15 cellular contexts compared by ENCODE assay signal in genomic region chr16:28880955-28881354, GRCh38. TPM values are rescaled to one million over a fixed set of nuclear protein-coding genes. Genes with fewer than 3 reads are reported as not detected.
DNase-seq lines count a peak whose midpoint lies in the region; ATAC-seq, FAIRE-seq and TF ChIP-seq lines count a peak whose summit lies in the region.
"Had no signal": no experiment of that assay in that cellular context is flagged by ENCODE, and none has a peak within 500 bp of the region (broad histone marks: within the 10 kb centered on the region; RNA-seq: fewer than 3 reads in every experiment).

No MANE protein-coding gene starts in this region.

- H3K4me2 ChIP-seq in A549: no peak overlapping the region

- H3K4me3 Mint-ChIP-seq in Caco-2 (ENCODE audit: unreplicated experiment) (peak overlapping the region; percentile 89), memory B cell (peak overlapping the region; percentile 83)
- peak overlapping the region; percentile 90 for H3K4me3 Mint-ChIP-seq in activated CD8-positive, alpha-beta T cell treated with anti-CD3 and anti-CD28 coated beads for 36 hours

- ATAC-seq in A549: no peak
- no peak for ATAC-seq in activated CD8-positive, alpha-beta T cell treated with anti-CD3 and anti-CD28 coated beads for 36 hours
- ATAC-seq in memory B cell (ENCODE audit: low read depth): no peak
- no peak for ATAC-seq in HG02884 (IDR thresholded peaks at IDR 0.05; ENCODE audit: unreplicated experiment)

- BruUV-seq in Caco-2 (replicated peaks; lab: Mats Ljungman, UMichigan): no TSS peak

- peaks cover 20% of the 10 kb centered on the region for H3K36me3 Mint-ChIP-seq in Caco-2 (ENCODE audit: insufficient read depth, unreplicated experiment)
- H3K36me3 Mint-ChIP-seq in activated CD8-positive, alpha-beta T cell treated with anti-CD3 and anti-CD28 coated beads for 36 hours (ENCODE audit: low read depth): no peaks in the 10 kb centered on the region
- no peaks in the 10 kb centered on the region for H3K36me3 Mint-ChIP-seq in memory B cell

- H3K27me3 Mint-ChIP-seq in Caco-2 (ENCODE audit: insufficient read depth, unreplicated experiment) (no peaks in the 10 kb centered on the region), memory B cell (peaks cover 17% of the 10 kb centered on the region)
- peaks cover 10% of the 10 kb centered on the region for H3K27me3 Mint-ChIP-seq in activated CD8-positive, alpha-beta T cell treated with anti-CD3 and anti-CD28 coated beads for 36 hours

- intact Hi-C loops in Caco-2 (cut with micrococcal nuclease; ENCODE audit: unreplicated experiment): loop anchor here (1.0 to 2.0 kb wide), 2 partner anchors 35 to 64 kb away; partner anchors contain the start of gene TUFM
- intact Hi-C loops in activated CD8-positive, alpha-beta T cell treated with anti-CD3 and anti-CD28 coated beads for 36 hours (cut with micrococcal nuclease): no loop called here

- TF ChIP-seq CTCF in A549 (IDR thresholded peaks at IDR 0.05) (no peak), Caco-2 (IDR thresholded peaks at IDR 0.05; ENCODE audit: insufficient read depth in 1 of 2, low read depth in 1 of 2, low read length in 1 of 2, severe bottlenecking in 1 of 2, unreplicated experiment in 1 of 2) (no peak)
- TF ChIP-seq CTCF in activated CD8-positive, alpha-beta T cell treated with anti-CD3 and anti-CD28 coated beads for 36 hours (IDR thresholded peaks at IDR 0.05): no peak

- H3K9me3 Mint-ChIP-seq in Caco-2 (ENCODE audit: unreplicated experiment) (no peaks in the 10 kb centered on the region), memory B cell (no peaks in the 10 kb centered on the region)
- no peaks in the 10 kb centered on the region for H3K9me3 Mint-ChIP-seq in activated CD8-positive, alpha-beta T cell treated with anti-CD3 and anti-CD28 coated beads for 36 hours

- H3K4me1 ChIP-seq in A549 (peaks cover 19% of the 10 kb centered on the region; the same call in 2 of the 3 replicates), Caco-2 (peaks cover 5% of the 10 kb centered on the region; the same call in 1 of the 2 replicates)

- CTCF ChIA-PET in A549 (lab: Yijun Ruan, JAX) (interaction anchor here (1.2 to 17.8 kb wide), 2 partner anchors 65 to 97 kb away, joined by 3 to 190 read pairs; partner anchors contain the start of gene NFATC2IP), Caco-2 (lab: Charles Lee) (interaction anchor here (0.7 kb wide), 1 partner anchor 57 kb away, joined by 3 read pairs; no protein-coding TSS in a partner anchor)
- CTCF ChIA-PET in activated CD8-positive, alpha-beta T cell treated with anti-CD3 and anti-CD28 coated beads for 36 hours (lab: Charles Lee): interaction anchor here (2.3 kb wide), 1 partner anchor 65 kb away, joined by 29 read pairs; no protein-coding TSS in a partner anchor

- H3K27me3 ChIP-seq in Caco-2 (replicated peaks; ENCODE audit: control insufficient read depth, insufficient read depth, low read length): no peaks in the 10 kb centered on the region

- TF ChIP-seq RAD21 in A549 (conservative IDR thresholded peaks at IDR 0.05 in 1 of 2, IDR thresholded peaks at IDR 0.05 in 1 of 2): no peak

- H3K36me3 ChIP-seq in Caco-2 (ENCODE audit: control insufficient read depth, insufficient read depth, low read length): peaks cover 1% of the 10 kb centered on the region; the same call in 1 of the 2 replicates

- H3K4me3 ChIP-seq in A549 (no peak overlapping the region), Caco-2 (ENCODE audit: low read depth, low read length) (peak overlapping the region; percentile 63; the same call in 1 of the 2 replicates)

- no peaks in the 10 kb centered on the region for H3K4me1 Mint-ChIP-seq in Caco-2 (ENCODE audit: low read depth, unreplicated experiment)
- H3K4me1 Mint-ChIP-seq in activated CD8-positive, alpha-beta T cell treated with anti-CD3 and anti-CD28 coated beads for 36 hours (ENCODE audit: low read depth): peaks cover 18% of the 10 kb centered on the region
- H3K4me1 Mint-ChIP-seq in memory B cell: peaks cover 19% of the 10 kb centered on the region

- 79% methylated on average over 4 of the region's 4 CpGs for WGBS in A549 (ENCODE audit: missing lambda C conversion rate)

- H3K27ac Mint-ChIP-seq in Caco-2 (ENCODE audit: unreplicated experiment) (no peak overlapping the region), memory B cell (no peak overlapping the region)
- no peak overlapping the region for H3K27ac Mint-ChIP-seq in activated CD8-positive, alpha-beta T cell treated with anti-CD3 and anti-CD28 coated beads for 36 hours

- FAIRE-seq in A549 (lab: Jason Lieb, UNC): no peak

- H3K27ac ChIP-seq in A549: no peak overlapping the region

- no peak for TF ChIP-seq POLR2A in A549 (IDR thresholded peaks at IDR 0.05; ENCODE audit: low read length)

- H3K9me3 ChIP-seq in A549: no peaks in the 10 kb centered on the region
- no peaks in the 10 kb centered on the region for H3K9me3 ChIP-seq in Caco-2

- POLR2A ChIA-PET in A549 (lab: Yijun Ruan, JAX): no interaction called here
- POLR2A ChIA-PET in Caco-2 (lab: Charles Lee): interaction anchor here (1.3 to 2.1 kb wide), 2 partner anchors 18 to 34 kb away, joined by 3 to 6 read pairs; partner anchors contain the start of genes SH2B1 and TUFM
- POLR2A ChIA-PET in activated CD8-positive, alpha-beta T cell treated with anti-CD3 and anti-CD28 coated beads for 36 hours (lab: Charles Lee): interaction anchor here (0.8 to 4.2 kb wide), 7 partner anchors 10 to 52 kb away, joined by 3 to 40 read pairs (median 5); partner anchors contain the start of gene SH2B1

- DNase-seq in A549 (ENCODE audit: low read depth in 1 of 2, low spot score in 1 of 2) (no peak), Caco-2 (no peak), memory B cell (ENCODE audit: low spot score in 2 of 2) (no peak), GF-D8 (lab: John Stamatoyannopoulos, UW) (no peak), CD1c-positive myeloid dendritic cell (ENCODE audit: extremely low spot score) (no peak), NCI-H82 (lab: John Stamatoyannopoulos, UW) (no peak)
- no peak for DNase-seq in activated CD8-positive, alpha-beta T cell treated with anti-CD3 and anti-CD28 coated beads for 36 hours
- DNase-seq: activated effector memory CD4-positive, alpha-beta T cell treated with anti-CD3 and anti-CD28 coated beads, Interleukin-2, amount 50 U/mL, for 16 hours; C1 segment of cervical spinal cord; KBM-7; NCI-H187 treated with DMSO at 0.1 percent for 48 hours; SHP77 treated with DMSO at 0.1 percent for 48 hours; stimulated activated CD4-positive, alpha-beta T cell treated with anti-CD3 and anti-CD28 coated beads, Interleukin-4, amount 100 ng/mL, for 4 hours had no signal

- no peak for TF ChIP-seq EP300 in A549 (IDR thresholded peaks at IDR 0.05)

TF ChIP-seq in A549, 52 proteins besides CTCF, POLR2A, EP300 and RAD21:
- TF ChIP-seq HOXA7 (CRISPR knock-in tag; IDR thresholded peaks at IDR 0.05) (no peak), KDM1A (IDR thresholded peaks at IDR 0.05; ENCODE audit: low read depth) (0 out of 2 replicates have a peak, but pooled peaks have one; percentile 51)

RNA-seq across cellular contexts. Expression of gene ATP2A1, which starts 2.7 kb away (rescaled TPM):
- polyA plus RNA-seq in A549 (2011; rRNA removed) (0.96 and 1.1 TPM in 2 replicates), A549 (2017; fragmentation: RNase III; extraction: RNeasy Plus Mini Kit Qiagen cat#74134 plus additional on column Dnase treatment) (1.5 to 5.2 TPM (median 2.3 TPM) in 3 replicates)
- 1.6 and 2.0 TPM in 2 replicates for polyA plus RNA-seq in A549 (2012; cell fraction: cytosol; rRNA removed)
- 15.2 and 16.9 TPM in 2 replicates for polyA plus RNA-seq in A549 (2012; cell fraction: nucleus; rRNA removed)
- polyA minus RNA-seq in A549 (2011; rRNA and poly(A)+ RNA removed): 1.1 and 1.5 TPM in 2 replicates
- 2.3 and 2.6 TPM in 2 replicates for total RNA-seq in Caco-2 (2022)
- total RNA-seq in activated CD8-positive, alpha-beta T cell treated with anti-CD3 and anti-CD28 coated beads for 36 hours: 1 to 10 TPM; 2.1 to 2.5 TPM

RNA-seq across cellular contexts. Expression of gene SH2B1, which starts 17.3 kb away (rescaled TPM):
- polyA plus RNA-seq in A549 (2011; rRNA removed): 10.7 and 12.3 TPM in 2 replicates
- 30.4 and 37.2 TPM in 2 replicates for polyA plus RNA-seq in A549 (2012; cell fraction: cytosol; rRNA removed)
- polyA plus RNA-seq in A549 (2012; cell fraction: nucleus; rRNA removed): 122 and 123 TPM in 2 replicates
- polyA plus RNA-seq in A549 (2017; fragmentation: RNase III; extraction: RNeasy Plus Mini Kit Qiagen cat#74134 plus additional on column Dnase treatment): 25.9 to 31.0 TPM (median 26.7 TPM) in 3 replicates
- polyA minus RNA-seq in A549 (2011; rRNA and poly(A)+ RNA removed): 20.9 and 25.7 TPM in 2 replicates
- total RNA-seq in Caco-2 (2022): 37.0 and 46.4 TPM in 2 replicates
- 10 to 100 TPM; 31.2 to 31.5 TPM for total RNA-seq in activated CD8-positive, alpha-beta T cell treated with anti-CD3 and anti-CD28 coated beads for 36 hours

RNA-seq across cellular contexts. Expression of gene TUFM, which starts 34.8 kb away (rescaled TPM):
- polyA plus RNA-seq in A549 (2011; rRNA removed) (139 and 159 TPM in 2 replicates), A549 (2017; fragmentation: RNase III; extraction: RNeasy Plus Mini Kit Qiagen cat#74134 plus additional on column Dnase treatment) (252 to 267 TPM (median 260 TPM) in 3 replicates)
- 354 and 357 TPM in 2 replicates for polyA plus RNA-seq in A549 (2012; cell fraction: cytosol; rRNA removed)
- 599 and 723 TPM in 2 replicates for polyA plus RNA-seq in A549 (2012; cell fraction: nucleus; rRNA removed)
- polyA minus RNA-seq in A549 (2011; rRNA and poly(A)+ RNA removed): 90.5 and 114 TPM in 2 replicates
- 207 and 234 TPM in 2 replicates for total RNA-seq in Caco-2 (2022)
- 100 to 1,000 TPM; 309 to 323 TPM for total RNA-seq in activated CD8-positive, alpha-beta T cell treated with anti-CD3 and anti-CD28 coated beads for 36 hours

RNA-seq across cellular contexts. Expression of gene RABEP2, which starts 44.1 kb away (rescaled TPM):
- polyA plus RNA-seq in A549 (2011; rRNA removed) (5.4 and 6.0 TPM in 2 replicates), A549 (2017; fragmentation: RNase III; extraction: RNeasy Plus Mini Kit Qiagen cat#74134 plus additional on column Dnase treatment) (13.7 to 15.6 TPM (median 14.5 TPM) in 3 replicates)
- polyA plus RNA-seq in A549 (2012; cell fraction: cytosol; rRNA removed): 17.4 and 18.5 TPM in 2 replicates
- polyA plus RNA-seq in A549 (2012; cell fraction: nucleus; rRNA removed): 23.7 and 29.7 TPM in 2 replicates
- 2.0 and 2.9 TPM in 2 replicates for polyA minus RNA-seq in A549 (2011; rRNA and poly(A)+ RNA removed)
- total RNA-seq in Caco-2 (2022): 22.9 and 24.2 TPM in 2 replicates
- 10 to 100 TPM; 13.1 to 14.0 TPM for total RNA-seq in activated CD8-positive, alpha-beta T cell treated with anti-CD3 and anti-CD28 coated beads for 36 hours

RNA-seq across cellular contexts. Expression of gene CD19, which starts 50.8 kb away (rescaled TPM):
- polyA plus RNA-seq in A549 (2011; rRNA removed) (not detected in 2 replicates), A549 (2017; fragmentation: RNase III; extraction: RNeasy Plus Mini Kit Qiagen cat#74134 plus additional on column Dnase treatment) (not detected in 3 replicates)
- polyA plus RNA-seq in A549 (2012; cell fraction: cytosol; rRNA removed): not detected in 2 replicates
- not detected in 2 replicates for polyA plus RNA-seq in A549 (2012; cell fraction: nucleus; rRNA removed)
- not detected in 2 replicates for polyA minus RNA-seq in A549 (2011; rRNA and poly(A)+ RNA removed)
- total RNA-seq in Caco-2 (2022): not detected in 2 replicates
- total RNA-seq in activated CD8-positive, alpha-beta T cell treated with anti-CD3 and anti-CD28 coated beads for 36 hours: 1 to 10 TPM; 1.1 to 1.3 TPM
- total RNA-seq: renal cortical epithelial cell had no signal
